ENCODE assay signal across 8 cellular contexts in genomic region chr6:143842468-143842901, GRCh38. TPM values are rescaled to one million over a fixed set of nuclear protein-coding genes. Genes with fewer than 3 reads are reported as not detected.
DNase-seq lines count a peak whose midpoint lies in the region; ATAC-seq, FAIRE-seq and TF ChIP-seq lines count a peak whose summit lies in the region.

No MANE protein-coding gene starts in this region.

- H3K27ac ChIP-seq in GM12878 (ENCODE audit: control insufficient read depth, insufficient read depth): peak overlapping the region; percentile 78

- H3K27me3 ChIP-seq in GM12878 (replicated peaks in 1 of 2; ENCODE audit: control insufficient read depth in 2 of 2, insufficient read depth in 2 of 2, low read length in 1 of 2) (no peaks in the 10 kb centered on the region), kidney epithelial cell (ENCODE audit: control insufficient read depth, insufficient read depth, low read length) (no peaks in the 10 kb centered on the region)

- BruUV-seq in GM12878 (replicated peaks; lab: Mats Ljungman, UMichigan): TSS peak; percentile 99

- H3K9me3 Mint-ChIP-seq in stimulated activated naive CD8-positive, alpha-beta T cell treated with anti-CD3 and anti-CD28 coated beads, Interleukin-15, amount 100 ng/mL, for 72 hours: no peaks in the 10 kb centered on the region

- SMC1A ChIA-PET in GM12878 (lab: Charles Lee; ENCODE audit: uncharacterized antibody, unreplicated experiment): interaction anchor here (0.7 to 3.0 kb wide), 8 partner anchors 11 to 335 kb away, joined by 3 to 7 read pairs (median 4); no protein-coding TSS in a partner anchor

- FAIRE-seq in GM12878 (lab: Jason Lieb, UNC): no peak

- in situ Hi-C loops in GM12878 (cut with MboI): no loop called here

- TF ChIP-seq CTCF in GM12878 (IDR thresholded peaks at IDR 0.05 in 2 of 3, conservative IDR thresholded peaks at IDR 0.05 in 1 of 3; ENCODE audit: control insufficient read depth in 2 of 3, extremely low read depth in 1 of 3, insufficient read depth in 1 of 3, low read depth in 3 of 3, low read length in 3 of 3) (no peak), kidney epithelial cell (IDR thresholded peaks at IDR 0.05; ENCODE audit: insufficient read depth, low read length, poor library complexity, severe bottlenecking) (no peak)

- H3K9me3 ChIP-seq in GM12878 (replicated peaks; ENCODE audit: control insufficient read depth, insufficient read depth, low read length): no peaks in the 10 kb centered on the region; the same call in 2 of the 3 replicates

- no peak for TF ChIP-seq RAD21 in GM12878 (IDR thresholded peaks at IDR 0.05; ENCODE audit: insufficient read depth, low read depth, low read length)

- H3K4me3 ChIP-seq in GM12878 (peak overlapping the region; percentile 88), kidney epithelial cell (ENCODE audit: low read depth, low read length) (peak overlapping the region; percentile 87)

- ATAC-seq in HG03558 (IDR thresholded peaks at IDR 0.05; ENCODE audit: extremely low read depth, unreplicated experiment): peak; percentile 9
- ATAC-seq in GM12878: peak; percentile 43; the same call in 2 of the 3 replicates
- ATAC-seq in stimulated activated naive CD8-positive, alpha-beta T cell treated with anti-CD3 and anti-CD28 coated beads, Interleukin-15, amount 100 ng/mL, for 72 hours: peak; percentile 68

- H3K27ac Mint-ChIP-seq in stimulated activated naive CD8-positive, alpha-beta T cell treated with anti-CD3 and anti-CD28 coated beads, Interleukin-15, amount 100 ng/mL, for 72 hours: peak overlapping the region; percentile 99

- peak overlapping the region; percentile 93 for H3K9ac ChIP-seq in GM12878 (ENCODE audit: control insufficient read depth, insufficient read depth, low read length)

- no peaks in the 10 kb centered on the region for H3K27me3 Mint-ChIP-seq in stimulated activated naive CD8-positive, alpha-beta T cell treated with anti-CD3 and anti-CD28 coated beads, Interleukin-15, amount 100 ng/mL, for 72 hours

- DNase-seq in DMS53 treated with DMSO at 0.1 percent for 48 hours (lab: John Stamatoyannopoulos, UW; ENCODE audit: unreplicated experiment) (peak; percentile 4), GM12878 (ENCODE audit: low read depth, low spot score) (no peak), kidney epithelial cell (ENCODE audit: low read depth) (no peak), DMS 273 (lab: John Stamatoyannopoulos, UW; ENCODE audit: unreplicated experiment) (no peak), NCI-H128 (lab: John Stamatoyannopoulos, UW; ENCODE audit: unreplicated experiment) (no peak), amniotic stem cell (lab: John Stamatoyannopoulos, UW) (no peak)
- no peak for DNase-seq in stimulated activated naive CD8-positive, alpha-beta T cell treated with anti-CD3 and anti-CD28 coated beads, Interleukin-15, amount 100 ng/mL, for 72 hours

- no peaks in the 10 kb centered on the region for H3K4me1 ChIP-seq in GM12878 (ENCODE audit: control insufficient read depth, insufficient read depth, low read length)

- H3K4me3 Mint-ChIP-seq in stimulated activated naive CD8-positive, alpha-beta T cell treated with anti-CD3 and anti-CD28 coated beads, Interleukin-15, amount 100 ng/mL, for 72 hours: peak overlapping the region; percentile 91 to 98

- no peak for TF ChIP-seq POLR2A in GM12878 (IDR thresholded peaks at IDR 0.05; ENCODE audit: low read depth, low read length)

- RAD21 ChIA-PET in GM12878 (lab: Charles Lee; ENCODE audit: unreplicated experiment): interaction anchor here (0.6 to 1.5 kb wide), 7 partner anchors 21 to 1426 kb away, joined by 3 to 4 read pairs (median 3); no protein-coding TSS in a partner anchor

- H4K20me1 ChIP-seq in GM12878 (ENCODE audit: control insufficient read depth, insufficient read depth): no peaks in the 10 kb centered on the region

- CTCF ChIA-PET in GM12878 (lab: Yijun Ruan, JAX): interaction anchor here (0.6 to 3.7 kb wide), 7 partner anchors 10 to 396 kb away, joined by 3 to 11 read pairs (median 3); no protein-coding TSS in a partner anchor

- POLR2A ChIA-PET in GM12878 (lab: Charles Lee): interaction anchor here (0.6 to 1.8 kb wide), 3 partner anchors 10 to 959 kb away, joined by 3 to 4 read pairs (median 4); no protein-coding TSS in a partner anchor

- intact Hi-C loops in GM12878 (cut with micrococcal nuclease; ENCODE audit: unreplicated experiment): loop anchor here (5.0 kb wide), 3 partner anchors 265 to 390 kb away; partner anchors contain the start of genes ADAT2, FUCA2 and PEX3

- peaks cover 2 to 13% of the 10 kb centered on the region in 2 experiments for H3K36me3 ChIP-seq in GM12878 (ENCODE audit: control insufficient read depth in 2 of 2, insufficient read depth in 2 of 2, low read length in 1 of 2)
- no peaks in the 10 kb centered on the region for H3K36me3 ChIP-seq in kidney epithelial cell (ENCODE audit: control insufficient read depth, insufficient read depth, low read length)

- WGBS in GM12878 (ENCODE audit: insufficient coverage, insufficient replicate concordance, low lambda C conversion rate, missing lambda C conversion rate): 78% methylated on average over 7 of the region's 7 CpGs

- peak overlapping the region; percentile 75 for H3K4me2 ChIP-seq in GM12878 (ENCODE audit: control insufficient read depth, insufficient read depth)

- H3K79me2 ChIP-seq in GM12878 (ENCODE audit: control insufficient read depth, insufficient read depth, low read length): peaks cover 23% of the 10 kb centered on the region

- no peak for TF ChIP-seq EP300 in GM12878 (IDR thresholded peaks at IDR 0.05; ENCODE audit: borderline replicate concordance in 1 of 2, control insufficient read depth in 1 of 2, low read depth in 2 of 2, low read length in 2 of 2)

- peaks cover 36% of the 10 kb centered on the region for H3K4me1 Mint-ChIP-seq in stimulated activated naive CD8-positive, alpha-beta T cell treated with anti-CD3 and anti-CD28 coated beads, Interleukin-15, amount 100 ng/mL, for 72 hours

- peak overlapping the region; percentile 91 for H2AFZ ChIP-seq in GM12878 (ENCODE audit: control insufficient read depth, low read depth, low read length)

TF ChIP-seq in GM12878, 131 proteins besides CTCF, POLR2A, EP300 and RAD21 (continues in another document):
- TF ChIP-seq TARDBP (IDR thresholded peaks at IDR 0.05; ENCODE audit: borderline replicate concordance) (no peak), MLLT1 (IDR thresholded peaks at IDR 0.05) (peak; percentile 79; the same call in 1 of the 2 replicates), IRF4 (IDR thresholded peaks at IDR 0.05; ENCODE audit: low read depth, low read length) (0 out of 2 replicates have a peak, but pooled peaks have one; percentile 3)

RNA-seq across cellular contexts. Expression of gene LTV1, which starts 0.7 kb away (rescaled TPM):
- 10.4 and 10.9 TPM in 2 replicates for total RNA-seq in GM12878 (2013; cell fraction: nucleolus; rRNA removed)
- total RNA-seq in GM12878 (2014; rRNA removed) (22.3 and 25.2 TPM in 2 replicates), GM12878 (2014; rRNA removed; fragmentation: Illumina TruSeq; extraction: Trizol) (56.2 and 59.3 TPM in 2 replicates), GM12878 (2021) (30.8 and 31.4 TPM in 2 replicates), kidney epithelial cell (22.0 and 24.1 TPM in 2 replicates)
- polyA plus RNA-seq in GM12878 (2011; ENCODE audit: low read depth): 15.6 TPM
- polyA plus RNA-seq in GM12878 (2011; rRNA removed) (28.5 and 39.3 TPM in 2 replicates), GM12878 (2014; fragmentation: Illumina TruSeq; extraction: Trizol) (63.4 and 69.1 TPM in 2 replicates), GM12878 (2014; fragmentation: Nextera tagmentation; extraction: Ambion mirVana) (10 to 100 TPM; 33.9 to 57.9 TPM), GM12878 (2014; rRNA removed) (40.5 and 46.1 TPM in 2 replicates), GM12878 (2016; fragmentation: Nextera tagmentation; extraction: Ambion mirVana) (10 to 100 TPM; 59.9 to 66.4 TPM)
- 6.0 and 8.4 TPM in 2 replicates for polyA plus RNA-seq in GM12878 (2011; cell fraction: cytosol; rRNA removed)
- polyA plus RNA-seq in GM12878 (2011; cell fraction: nucleus; rRNA removed): 16.6 and 24.7 TPM in 2 replicates
- polyA plus RNA-seq in GM12878 (2012): 19.1 and 30.0 TPM in 2 replicates
- polyA minus RNA-seq in GM12878 (2011; rRNA and poly(A)+ RNA removed): 5.5 and 8.6 TPM in 2 replicates
- 6.0 and 7.0 TPM in 2 replicates for polyA minus RNA-seq in GM12878 (2011; cell fraction: cytosol; rRNA and poly(A)+ RNA removed)
- 8.2 and 14.4 TPM in 2 replicates for polyA minus RNA-seq in GM12878 (2011; cell fraction: nucleus; rRNA and poly(A)+ RNA removed)

RNA-seq across cellular contexts. Expression of gene ZC2HC1B, which starts 21.8 kb away (rescaled TPM):
- not detected in 2 replicates for total RNA-seq in GM12878 (2013; cell fraction: nucleolus; rRNA removed)
- total RNA-seq in GM12878 (2014; rRNA removed): not detected in 2 replicates
- total RNA-seq in GM12878 (2014; rRNA removed; fragmentation: Illumina TruSeq; extraction: Trizol): not detected in 2 replicates
- 0.36 and 0.40 TPM in 2 replicates for total RNA-seq in GM12878 (2021)
- polyA plus RNA-seq in GM12878 (2011; ENCODE audit: low read depth): not detected
- polyA plus RNA-seq in GM12878 (2011; rRNA removed): 0.33 TPM in 1 of 2 replicates, not detected in the other
- polyA plus RNA-seq in GM12878 (2011; cell fraction: cytosol; rRNA removed): not detected in 2 replicates
- 0.15 and 0.27 TPM in 2 replicates for polyA plus RNA-seq in GM12878 (2011; cell fraction: nucleus; rRNA removed)
- polyA plus RNA-seq in GM12878 (2012): 0.31 TPM in 1 of 2 replicates, not detected in the other
- not detected in 2 replicates for polyA plus RNA-seq in GM12878 (2014; fragmentation: Illumina TruSeq; extraction: Trizol)
- polyA plus RNA-seq in GM12878 (2014; fragmentation: Nextera tagmentation; extraction: Ambion mirVana): under 1 TPM in 1 of 2 experiments, not detected in 1; 0.31 TPM
- 0.09 TPM in 1 of 2 replicates, not detected in the other for polyA plus RNA-seq in GM12878 (2014; rRNA removed)
- polyA plus RNA-seq in GM12878 (2016; fragmentation: Nextera tagmentation; extraction: Ambion mirVana): under 1 TPM in 1 of 2 experiments, not detected in 1; 0.20 TPM
- polyA minus RNA-seq in GM12878 (2011; rRNA and poly(A)+ RNA removed): 0.59 TPM in 1 of 2 replicates, not detected in the other
- polyA minus RNA-seq in GM12878 (2011; cell fraction: cytosol; rRNA and poly(A)+ RNA removed): not detected in 2 replicates
- polyA minus RNA-seq in GM12878 (2011; cell fraction: nucleus; rRNA and poly(A)+ RNA removed): 0.48 TPM in 1 of 2 replicates, not detected in the other
- total RNA-seq in kidney epithelial cell: not detected in 2 replicates

Comparison
In these comparisons a context has a peak if more than half of its experiments do, and no peak if none do; other contexts are left out.
1. ATAC-seq: peak in every context shown above with its lines; median percentile 68 in stimulated activated naive CD8-positive, alpha-beta T cell treated with anti-CD3 and anti-CD28 coated beads, Interleukin-15, amount 100 ng/mL, for 72 hours; 43 in GM12878; 9 in HG03558.